Comparison of ENCODE assay signal across 8 cellular contexts in the genomic region with DNA sequence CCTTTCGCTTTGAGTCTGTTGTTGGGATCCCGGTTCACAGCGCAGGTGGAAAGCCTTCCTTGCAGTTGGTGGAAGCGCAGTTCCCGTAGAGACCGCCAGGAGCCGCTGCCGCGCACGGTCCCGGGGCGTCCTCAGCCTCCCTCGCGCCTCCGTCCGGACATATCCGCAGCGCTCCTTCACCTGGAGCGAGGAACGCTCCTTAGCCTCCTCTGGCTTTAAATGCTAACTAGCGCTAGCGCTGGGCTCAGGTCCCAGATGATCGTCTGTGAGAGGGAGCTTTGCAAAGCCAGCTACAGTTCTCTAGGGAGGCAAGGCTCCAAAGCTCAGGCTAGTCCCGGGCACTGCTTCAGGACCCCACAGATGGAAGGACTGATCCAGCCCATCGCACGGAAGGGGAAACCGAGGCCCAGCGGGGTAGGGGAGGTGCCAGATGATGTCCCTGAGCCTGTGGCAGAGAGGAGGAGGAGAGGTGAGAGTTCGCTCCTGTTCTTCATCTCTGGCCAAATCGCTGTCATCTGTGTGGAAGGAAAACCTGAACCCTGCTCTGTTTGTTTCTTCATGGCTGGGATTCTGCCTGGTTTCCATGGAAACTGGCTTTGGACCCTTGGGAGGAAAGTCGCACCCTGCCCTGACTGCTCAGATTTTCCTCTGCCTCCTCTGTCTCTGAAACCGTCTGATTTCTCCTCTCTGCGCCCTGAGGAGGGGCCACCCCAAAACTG. TPM values are rescaled to one million over a fixed set of nuclear protein-coding genes. Genes with fewer than 3 reads are reported as not detected.
DNase-seq lines count a peak whose midpoint lies in the region; ATAC-seq and TF ChIP-seq lines count a peak whose summit lies in the region.

No MANE protein-coding gene starts in this region.

- peak overlapping the region; percentile 29; the same call in 1 of the 2 replicates for H3K4me2 ChIP-seq in OCI-LY7 (ENCODE audit: low read length)

- no peaks in the 10 kb centered on the region for H3K4me1 ChIP-seq in OCI-LY7 (ENCODE audit: insufficient read depth, low read length, poor library complexity, severe bottlenecking)

- no TSS peak for BruUV-seq in OCI-LY7 (replicated peaks; lab: Mats Ljungman, UMichigan)

- CTCF ChIA-PET in OCI-LY7 (lab: Charles Lee; ENCODE audit: unreplicated experiment) = no interaction called here

- no peaks in the 10 kb centered on the region for H3K9me3 ChIP-seq in OCI-LY7 (ENCODE audit: low read length)

- no peak overlapping the region for H2AFZ ChIP-seq in OCI-LY7 (ENCODE audit: low read length)

- H3K9me2 ChIP-seq in OCI-LY7 (ENCODE audit: insufficient read depth, low read length) = no peaks in the 10 kb centered on the region

- no peaks in the 10 kb centered on the region for H3K79me2 ChIP-seq in OCI-LY7 (ENCODE audit: insufficient read depth, low read depth, low read length)

- no peaks in the 10 kb centered on the region for H3K36me3 Mint-ChIP-seq in naive B cell

- intact Hi-C loops in OCI-LY7 (cut with micrococcal nuclease; ENCODE audit: unreplicated experiment) = loop anchor here (2.0 to 5.0 kb wide), 2 partner anchors 128 to 166 kb away; no protein-coding TSS in a partner anchor

- no peak overlapping the region for H3K4me3 ChIP-seq in OCI-LY7 (ENCODE audit: low read depth, low read length, poor library complexity, severe bottlenecking)

- ATAC-seq in GM19463 (IDR thresholded peaks at IDR 0.05; ENCODE audit: unreplicated experiment) (peak; percentile 96), naive B cell (ENCODE audit: low read depth in 2 of 2) (peak; percentile 82 to 92)

- no peaks in the 10 kb centered on the region for H4K20me1 ChIP-seq in OCI-LY7 (ENCODE audit: insufficient read depth, low read length)

- DNase-seq in CMK (ENCODE audit: low read depth) (peak; percentile 41), HPDE6-E6E7 (ENCODE audit: extremely low spot score) (peak; percentile 76), OCI-LY7 (ENCODE audit: low spot score) (peak; percentile 47), fibroblast of gingiva (ENCODE audit: low read depth) (peak; percentile 45), naive B cell (peak; percentile 64)
- peak; percentile 85 for DNase-seq in activated T-cell treated with anti-CD3 and anti-CD28 coated beads, Interleukin-2, amount 50 U/mL, for 1 hour
- peak; percentile 59 for DNase-seq in stimulated activated CD8-positive, alpha-beta memory T cell treated with anti-CD3 and anti-CD28 coated beads, Interleukin-7, amount 100 ng/mL, for 48 hours (ENCODE audit: extremely low read depth in 1 of 2, low read depth in 1 of 2)

- peak overlapping the region in 6 of 8 donors; percentile 23 to 57 (median 36) for H3K4me3 Mint-ChIP-seq in naive B cell

- H3K9me3 Mint-ChIP-seq in naive B cell = no peaks in the 10 kb centered on the region

- peaks cover 22 to 62% (median 22%) of the 10 kb centered on the region in 3 donors for H3K27me3 Mint-ChIP-seq in naive B cell

- TF ChIP-seq CTCF in OCI-LY7 (conservative IDR thresholded peaks at IDR 0.05; ENCODE audit: low read length) = peak; percentile 88

- H3K27ac ChIP-seq in OCI-LY7 (ENCODE audit: low read depth, low read length, poor library complexity, severe bottlenecking) = no peak overlapping the region

- peaks cover 0 to 9% (median 0%) of the 10 kb centered on the region in 3 donors for H3K4me1 Mint-ChIP-seq in naive B cell

- no peak overlapping the region for H3K27ac Mint-ChIP-seq in naive B cell

- POLR2A ChIA-PET in OCI-LY7 (lab: Charles Lee) = no interaction called here

- no peaks in the 10 kb centered on the region for H3K36me3 ChIP-seq in OCI-LY7 (ENCODE audit: insufficient read depth, low read length)

RNA-seq across cellular contexts. Expression of gene COL15A1, which starts 31.4 kb away (rescaled TPM):
- not detected in 2 replicates for total RNA-seq in OCI-LY7 (2014; rRNA removed; shearing (Covaris generic))
- total RNA-seq in OCI-LY7 (2022) = not detected in 2 replicates
- polyA plus RNA-seq in naive B cell (ENCODE audit: low read depth in 6 of 6) = not detected
